ENCODE assay signal across 14 cellular contexts in genomic region chr7:151783958-151784575, GRCh38.
DNase-seq lines count a peak whose midpoint lies in the region; ATAC-seq, FAIRE-seq and TF ChIP-seq lines count a peak whose summit lies in the region.
"Had no signal": no experiment of that assay in that cellular context is flagged by ENCODE, and none has a peak within 500 bp of the region (broad histone marks: within the 10 kb centered on the region; RNA-seq: fewer than 3 reads in every experiment).

No MANE protein-coding gene starts in this region.

- under 1% methylated on average over 18 of the region's 18 CpGs for WGBS in K562 (ENCODE audit: insufficient coverage, low coverage, missing lambda C conversion rate)
- 92 to 99% (median 95%) methylated on average over 18 of the region's 18 CpGs for WGBS in spleen, 5 donors

- TF ChIP-seq CTCF in K562 (IDR thresholded peaks at IDR 0.05 in 2 of 3, conservative IDR thresholded peaks at IDR 0.05 in 1 of 3; ENCODE audit: insufficient read depth in 2 of 3, low read depth in 1 of 3, low read length in 3 of 3): no peak
- no peak for TF ChIP-seq CTCF in lower lobe of right lung (IDR thresholded peaks at IDR 0.05)
- no peak for TF ChIP-seq CTCF in spleen (IDR thresholded peaks at IDR 0.05 in 8 of 11, conservative IDR thresholded peaks at IDR 0.05 in 3 of 11)

- H3K27me3 ChIP-seq in K562 (ENCODE audit: control insufficient read depth in 2 of 2, insufficient read depth in 2 of 2, low read length in 2 of 2) (peaks cover 52 to 73% of the 10 kb centered on the region in 2 experiments), lower lobe of right lung (ENCODE audit: low read depth) (no peaks in the 10 kb centered on the region), spleen (replicated peaks in 1 of 7) (no peaks in the 10 kb centered on the region)
- H3K27me3 ChIP-seq: BLaER1 had no signal

- intact Hi-C loops in K562 (cut with micrococcal nuclease) (loop anchor here (2.0 to 5.0 kb wide), 3 partner anchors 149 to 248 kb away; no protein-coding TSS in a partner anchor), lower lobe of right lung (cut with DNase I) (no loop called here), spleen (cut with DNase I; ENCODE audit: low total_unique reads) (loop anchor here (5.0 kb wide), 1 partner anchor 148 kb away; no protein-coding TSS in a partner anchor)

- no peak overlapping the region for H3K4me2 ChIP-seq in K562 (ENCODE audit: insufficient read depth, low read length)

- H3K36me3 Mint-ChIP-seq in activated naive CD8-positive, alpha-beta T cell: peaks cover 4% of the 10 kb centered on the region
- H3K36me3 Mint-ChIP-seq in activated naive CD8-positive, alpha-beta T cell treated with anti-CD3 and anti-CD28 coated beads, Interleukin-2, amount 50 U/mL, for 24 hours (ENCODE audit: low read depth): no peaks in the 10 kb centered on the region

- POLR2A ChIA-PET in K562 (lab: Yijun Ruan, JAX): interaction anchor here (1.0 kb wide), 1 partner anchor 10 kb away, joined by 3 read pairs; no protein-coding TSS in a partner anchor

- FAIRE-seq in K562 (lab: Jason Lieb, UNC): no peak
- FAIRE-seq: H54 had no signal

- no TSS peak for BruUV-seq in K562 (replicated peaks; lab: Mats Ljungman, UMichigan)

- H3K36me3 ChIP-seq in K562 (ENCODE audit: control insufficient read depth, insufficient read depth, low read length): no peaks in the 10 kb centered on the region
- H3K36me3 ChIP-seq in lower lobe of right lung: peaks cover 9% of the 10 kb centered on the region
- peaks cover 0 to 49% (median 0%) of the 10 kb centered on the region in 6 donors for H3K36me3 ChIP-seq in spleen

- no peak for TF ChIP-seq RAD21 in K562 (CRISPR knock-in tag; conservative IDR thresholded peaks at IDR 0.05 in 1 of 2, IDR thresholded peaks at IDR 0.05 in 1 of 2)

- H2AFZ ChIP-seq in K562 (ENCODE audit: low read depth, low read length): no peak overlapping the region

- no peaks in the 10 kb centered on the region for H3K9me3 ChIP-seq in K562 (replicated peaks; ENCODE audit: control insufficient read depth, insufficient read depth, low read depth, low read length)
- H3K9me3 ChIP-seq in lower lobe of right lung: no peaks in the 10 kb centered on the region
- no peaks in the 10 kb centered on the region for H3K9me3 ChIP-seq in spleen

- no peak for DNase-seq in activated naive CD8-positive, alpha-beta T cell treated with anti-CD3 and anti-CD28 coated beads, Interleukin-2, amount 50 U/mL, for 24 hours
- DNase-seq in K562 (ENCODE audit: extremely low read depth in 1 of 4, low spot score in 3 of 4) (no peak), lower lobe of right lung (peak; percentile 38), spleen (peak; percentile 67), iPS-NIHi7 (ENCODE audit: extremely low spot score) (no peak)
- DNase-seq: CD4-positive, CD25-positive, alpha-beta regulatory T cell; DMS53; GF-D8 had no signal

- H3K9me1 ChIP-seq in K562 (ENCODE audit: control insufficient read depth, insufficient read depth, low read length): no peaks in the 10 kb centered on the region

- H3K27ac ChIP-seq in K562 (ENCODE audit: extremely low read depth, low read depth, low read length) (no peak overlapping the region), lower lobe of right lung (no peak overlapping the region), spleen (no peak overlapping the region)
- H3K27ac ChIP-seq: 22Rv1, BLaER1 had no signal

- no peaks in the 10 kb centered on the region for H3K79me2 ChIP-seq in K562 (ENCODE audit: control insufficient read depth, insufficient read depth, low read length)

- H3K9ac ChIP-seq in K562 (ENCODE audit: insufficient read depth in 1 of 2, low read depth in 2 of 2, low read length in 2 of 2): no peak overlapping the region
- H3K9ac ChIP-seq: BLaER1 had no signal

- TF ChIP-seq POLR2A in K562 (conservative IDR thresholded peaks at IDR 0.05): no peak
- no peak for TF ChIP-seq POLR2A in spleen (IDR thresholded peaks at IDR 0.05)

- in situ Hi-C loops in K562 (cut with MboI): no loop called here

- peaks cover 7% of the 10 kb centered on the region; the same call in 1 of the 2 replicates for H4K20me1 ChIP-seq in K562 (replicated peaks; ENCODE audit: control insufficient read depth, insufficient read depth, low read length)
- H4K20me1 ChIP-seq: BLaER1 had no signal

- no peak for TF ChIP-seq EP300 in K562 (IDR thresholded peaks at IDR 0.05; ENCODE audit: low read length)

- no peak overlapping the region for H3K4me3 Mint-ChIP-seq in activated naive CD8-positive, alpha-beta T cell
- no peak overlapping the region for H3K4me3 Mint-ChIP-seq in activated naive CD8-positive, alpha-beta T cell treated with anti-CD3 and anti-CD28 coated beads, Interleukin-2, amount 50 U/mL, for 24 hours

- peak overlapping the region; percentile 10 for H3K27ac Mint-ChIP-seq in activated naive CD8-positive, alpha-beta T cell
- H3K27ac Mint-ChIP-seq in activated naive CD8-positive, alpha-beta T cell treated with anti-CD3 and anti-CD28 coated beads, Interleukin-2, amount 50 U/mL, for 24 hours: no peak overlapping the region

- ATAC-seq in activated naive CD8-positive, alpha-beta T cell treated with anti-CD3 and anti-CD28 coated beads, Interleukin-2, amount 50 U/mL, for 24 hours: no peak
- no peak for ATAC-seq in K562
- no peak for ATAC-seq in lower lobe of right lung
- no peak for ATAC-seq in HG03097 (IDR thresholded peaks at IDR 0.05; ENCODE audit: low FRiP score, unreplicated experiment)
- ATAC-seq in GM19452 (IDR thresholded peaks at IDR 0.05; ENCODE audit: unreplicated experiment): no peak

- peaks cover 16% of the 10 kb centered on the region for H3K4me1 Mint-ChIP-seq in activated naive CD8-positive, alpha-beta T cell (ENCODE audit: low read depth)
- peaks cover 19% of the 10 kb centered on the region for H3K4me1 Mint-ChIP-seq in activated naive CD8-positive, alpha-beta T cell treated with anti-CD3 and anti-CD28 coated beads, Interleukin-2, amount 50 U/mL, for 24 hours

- H3K4me1 ChIP-seq in K562 (replicated peaks in 1 of 2; ENCODE audit: control insufficient read depth in 2 of 2, insufficient read depth in 2 of 2, low read length in 2 of 2): peaks cover 0 to 8% of the 10 kb centered on the region in 2 experiments; a peak in 2 of 5 replicates
- H3K4me1 ChIP-seq in lower lobe of right lung: peaks cover 10% of the 10 kb centered on the region
- H3K4me1 ChIP-seq in spleen: peaks cover 0 to 17% (median 12%) of the 10 kb centered on the region in 6 donors

- H3K27me3 Mint-ChIP-seq in activated naive CD8-positive, alpha-beta T cell: no peaks in the 10 kb centered on the region
- no peaks in the 10 kb centered on the region for H3K27me3 Mint-ChIP-seq in activated naive CD8-positive, alpha-beta T cell treated with anti-CD3 and anti-CD28 coated beads, Interleukin-2, amount 50 U/mL, for 24 hours
- H3K27me3 Mint-ChIP-seq: CD4-positive, CD25-positive, alpha-beta regulatory T cell had no signal

- no peaks in the 10 kb centered on the region for H3K9me3 Mint-ChIP-seq in activated naive CD8-positive, alpha-beta T cell (ENCODE audit: low read depth)
- H3K9me3 Mint-ChIP-seq in activated naive CD8-positive, alpha-beta T cell treated with anti-CD3 and anti-CD28 coated beads, Interleukin-2, amount 50 U/mL, for 24 hours: no peaks in the 10 kb centered on the region
- H3K9me3 Mint-ChIP-seq: CD4-positive, CD25-positive, alpha-beta regulatory T cell had no signal

- H3K4me3 ChIP-seq in K562: no peak overlapping the region
- H3K4me3 ChIP-seq in lower lobe of right lung: no peak overlapping the region
- H3K4me3 ChIP-seq in spleen: no peak overlapping the region

- CTCF ChIA-PET in K562 (lab: Yijun Ruan, JAX; ENCODE audit: low intra/inter-chr PET ratio): interaction anchor here (0.7 kb wide), 1 partner anchor 24 kb away, joined by 3 read pairs; no protein-coding TSS in a partner anchor

TF ChIP-seq in K562, 482 proteins besides CTCF, POLR2A, EP300 and RAD21 (continues in another document):
- TF ChIP-seq, protein P1, sequence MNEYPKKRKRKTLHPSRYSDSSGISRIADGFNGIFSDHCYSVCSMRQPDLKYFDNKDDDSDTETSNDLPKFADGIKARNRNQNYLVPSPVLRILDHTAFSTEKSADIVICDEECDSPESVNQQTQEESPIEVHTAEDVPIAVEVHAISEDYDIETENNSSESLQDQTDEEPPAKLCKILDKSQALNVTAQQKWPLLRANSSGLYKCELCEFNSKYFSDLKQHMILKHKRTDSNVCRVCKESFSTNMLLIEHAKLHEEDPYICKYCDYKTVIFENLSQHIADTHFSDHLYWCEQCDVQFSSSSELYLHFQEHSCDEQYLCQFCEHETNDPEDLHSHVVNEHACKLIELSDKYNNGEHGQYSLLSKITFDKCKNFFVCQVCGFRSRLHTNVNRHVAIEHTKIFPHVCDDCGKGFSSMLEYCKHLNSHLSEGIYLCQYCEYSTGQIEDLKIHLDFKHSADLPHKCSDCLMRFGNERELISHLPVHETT (CRISPR knock-in tag; conservative IDR thresholded peaks at IDR 0.05 in 1 of 2, IDR thresholded peaks at IDR 0.05 in 1 of 2): no peak
- peak; percentile 74 for TF ChIP-seq L3MBTL2 (IDR thresholded peaks at IDR 0.05)
- TF ChIP-seq, protein P2, sequence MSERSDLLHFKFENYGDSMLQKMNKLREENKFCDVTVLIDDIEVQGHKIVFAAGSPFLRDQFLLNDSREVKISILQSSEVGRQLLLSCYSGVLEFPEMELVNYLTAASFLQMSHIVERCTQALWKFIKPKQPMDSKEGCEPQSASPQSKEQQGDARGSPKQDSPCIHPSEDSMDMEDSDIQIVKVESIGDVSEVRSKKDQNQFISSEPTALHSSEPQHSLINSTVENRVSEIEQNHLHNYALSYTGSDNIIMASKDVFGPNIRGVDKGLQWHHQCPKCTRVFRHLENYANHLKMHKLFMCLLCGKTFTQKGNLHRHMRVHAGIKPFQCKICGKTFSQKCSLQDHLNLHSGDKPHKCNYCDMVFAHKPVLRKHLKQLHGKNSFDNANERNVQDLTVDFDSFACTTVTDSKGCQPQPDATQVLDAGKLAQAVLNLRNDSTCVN (CRISPR knock-in tag; IDR thresholded peaks at IDR 0.05): no peak

Comparison
In these comparisons a context has a peak if more than half of its experiments do, and no peak if none do; other contexts are left out.
1. DNase-seq: peak in lower lobe of right lung (single experiment) and spleen (single experiment); none in activated naive CD8-positive, alpha-beta T cell treated with anti-CD3 and anti-CD28 coated beads, Interleukin-2, amount 50 U/mL, for 24 hours (single experiment), K562 (0 of 4) and iPS-NIHi7 (single experiment).